Comparison of ENCODE assay signal across 33 cellular contexts in genomic region chr12:79592865-79593264, GRCh38.
"Had no signal": no experiment of that assay in that cellular context is flagged by ENCODE, and none has a peak within 500 bp of the region (broad histone marks: within the 10 kb centered on the region; RNA-seq: fewer than 3 reads in every experiment).

No MANE protein-coding gene starts in this region.

- FAIRE-seq: TTC549 had no signal

- H3K4me1 ChIP-seq: SJCRH30 had no signal

- H3K27ac Mint-ChIP-seq: activated CD4-positive, alpha-beta memory T cell treated with anti-CD3 and anti-CD28 coated beads, Interleukin-2, amount 10 ng/mL, durations not matched to agents 7 days and 5 days; activated CD4-positive, alpha-beta T cell treated with anti-CD3 and anti-CD28 coated beads for 36 hours; activated CD8-positive, alpha-beta memory T cell treated with anti-CD3 and anti-CD28 coated beads, Interleukin-2, amount 10 ng/mL, durations not matched to agents 7 days and 5 days; activated naive CD8-positive, alpha-beta T cell treated with anti-CD3 and anti-CD28 coated beads for 36 hours; T-helper 1 cell treated with Interleukin-12 subunit alpha and Interleukin-12 subunit beta and Interleukin-4 antibody, amounts not matched to agents 30 μg/mL and 1 μg/mL, for 36 hours; T-helper 2 cell treated with Interferon-gamma antibody and Interleukin-4, amounts not matched to agents 5 μg/mL and 100 μg/mL, for 36 hours had no signal

- H3K9me3 ChIP-seq: SJCRH30 had no signal

- H3K36me3 ChIP-seq: brain microvascular endothelial cell, SJCRH30 had no signal

- H3K9me3 Mint-ChIP-seq: activated CD4-positive, alpha-beta memory T cell treated with anti-CD3 and anti-CD28 coated beads, Interleukin-2, amount 10 ng/mL, durations not matched to agents 7 days and 5 days; activated naive CD8-positive, alpha-beta T cell treated with anti-CD3 and anti-CD28 coated beads for 36 hours; central memory CD8-positive, alpha-beta T cell; T-helper 1 cell treated with Interleukin-12 subunit alpha and Interleukin-12 subunit beta and Interleukin-4 antibody, amounts not matched to agents 30 μg/mL and 1 μg/mL, for 36 hours; T-helper 2 cell treated with Interferon-gamma antibody and Interleukin-4, amounts not matched to agents 5 μg/mL and 100 μg/mL, for 36 hours had no signal

- ATAC-seq: activated CD4-positive, alpha-beta T cell treated with anti-CD3 and anti-CD28 coated beads for 36 hours; activated CD4-positive, CD25-positive, alpha-beta regulatory T cell treated with anti-CD3 and anti-CD28 coated beads, Interleukin-2, amount 50 U/mL, for 24 hours; activated CD8-positive, alpha-beta memory T cell treated with anti-CD3 and anti-CD28 coated beads, Interleukin-2, amount 10 ng/mL, durations not matched to agents 7 days and 5 days; Panc1 had no signal

- H3K27me3 Mint-ChIP-seq: activated CD4-positive, alpha-beta memory T cell treated with anti-CD3 and anti-CD28 coated beads, Interleukin-2, amount 10 ng/mL, durations not matched to agents 7 days and 5 days; activated CD4-positive, alpha-beta T cell treated with anti-CD3 and anti-CD28 coated beads for 36 hours; activated CD8-positive, alpha-beta memory T cell treated with anti-CD3 and anti-CD28 coated beads, Interleukin-2, amount 10 ng/mL, durations not matched to agents 7 days and 5 days; activated naive CD8-positive, alpha-beta T cell treated with anti-CD3 and anti-CD28 coated beads for 36 hours; central memory CD8-positive, alpha-beta T cell had no signal

- H3K27ac ChIP-seq: brain microvascular endothelial cell, cardiac muscle cell, SJCRH30, SK-N-MC had no signal

- H3K4me1 Mint-ChIP-seq: activated CD4-positive, alpha-beta memory T cell treated with anti-CD3 and anti-CD28 coated beads, Interleukin-2, amount 10 ng/mL, durations not matched to agents 7 days and 5 days; activated CD4-positive, alpha-beta T cell treated with anti-CD3 and anti-CD28 coated beads for 36 hours; activated CD8-positive, alpha-beta memory T cell treated with anti-CD3 and anti-CD28 coated beads, Interleukin-2, amount 10 ng/mL, durations not matched to agents 7 days and 5 days; activated naive CD8-positive, alpha-beta T cell treated with anti-CD3 and anti-CD28 coated beads for 36 hours; central memory CD8-positive, alpha-beta T cell had no signal

- H3K27me3 ChIP-seq: brain microvascular endothelial cell, cardiac muscle cell, SJCRH30 had no signal

- H3K4me3 ChIP-seq: cardiac muscle cell, SJCRH30, SK-N-MC had no signal

- H3K4me3 Mint-ChIP-seq: activated CD4-positive, alpha-beta memory T cell treated with anti-CD3 and anti-CD28 coated beads, Interleukin-2, amount 10 ng/mL, durations not matched to agents 7 days and 5 days; activated CD4-positive, alpha-beta T cell treated with anti-CD3 and anti-CD28 coated beads for 36 hours; activated CD8-positive, alpha-beta memory T cell treated with anti-CD3 and anti-CD28 coated beads, Interleukin-2, amount 10 ng/mL, durations not matched to agents 7 days and 5 days; activated naive CD8-positive, alpha-beta T cell treated with anti-CD3 and anti-CD28 coated beads for 36 hours; central memory CD8-positive, alpha-beta T cell; T-helper 1 cell treated with Interleukin-12 subunit alpha and Interleukin-12 subunit beta and Interleukin-4 antibody, amounts not matched to agents 30 μg/mL and 1 μg/mL, for 36 hours; T-helper 2 cell treated with Interferon-gamma antibody and Interleukin-4, amounts not matched to agents 5 μg/mL and 100 μg/mL, for 36 hours had no signal

- H3K36me3 Mint-ChIP-seq: activated CD8-positive, alpha-beta memory T cell treated with anti-CD3 and anti-CD28 coated beads, Interleukin-2, amount 10 ng/mL, durations not matched to agents 7 days and 5 days; activated naive CD8-positive, alpha-beta T cell treated with anti-CD3 and anti-CD28 coated beads for 36 hours had no signal

- DNase-seq: activated CD4-positive, alpha-beta memory T cell treated with anti-CD3 and anti-CD28 coated beads, Interleukin-2, amount 10 ng/mL, durations not matched to agents 7 days and 5 days; activated CD4-positive, alpha-beta T cell treated with anti-CD3 and anti-CD28 coated beads for 36 hours; activated CD4-positive, alpha-beta T cell treated with anti-CD3 and anti-CD28 coated beads, Interleukin-2, amount 50 U/mL, for 1 hour; activated CD8-positive, alpha-beta memory T cell treated with anti-CD3 and anti-CD28 coated beads for 24 hours; activated CD8-positive, alpha-beta memory T cell treated with anti-CD3 and anti-CD28 coated beads, Interleukin-2, amount 10 ng/mL, durations not matched to agents 7 days and 5 days; activated CD8-positive, alpha-beta memory T cell treated with anti-CD3 and anti-CD28 coated beads, Interleukin-2, amount 50 U/mL, for 48 hours; activated effector memory CD4-positive, alpha-beta T cell treated with anti-CD3 and anti-CD28 coated beads, Interleukin-2, amount 50 U/mL, for 16 hours; activated naive CD4-positive, alpha-beta T cell; activated naive CD4-positive, alpha-beta T cell treated with anti-CD3 and anti-CD28 coated beads, Interleukin-2, amount 50 U/mL, for 16 hours; activated naive CD8-positive, alpha-beta T cell treated with anti-CD3 and anti-CD28 coated beads for 36 hours; activated T-cell treated with anti-CD3 and anti-CD28 coated beads, Interleukin-2, amount 50 U/mL, for 48 hours; amniotic stem cell; aorta; brain microvascular endothelial cell; Kasumi-1; MM.1S; MV-4-11; NCI-H1092; NCI-H1436 treated with DMSO at 0.1 percent for 48 hours; NCI-H1694 treated with DMSO at 0.1 percent for 48 hours; NCI-H2029; NCI-H345; NCI-H524 treated with DMSO at 0.1 percent for 48 hours; SHP77; SJCRH30 had no signal
